Comparison of ENCODE assay signal across 16 cellular contexts in genomic region chr4:14059006-14059405, GRCh38.
"Had no signal": no experiment of that assay in that cellular context is flagged by ENCODE, and none has a peak within 500 bp of the region (broad histone marks: within the 10 kb centered on the region; RNA-seq: fewer than 3 reads in every experiment).

No MANE protein-coding gene starts in this region.

- H3K27me3 ChIP-seq: cardiac muscle cell, neural progenitor cell, pancreas, tibial nerve, uterus had no signal

- H3K4me1 ChIP-seq: neural progenitor cell, pancreas, tibial nerve, uterus had no signal

- H3K4me3 ChIP-seq: cardiac muscle cell, neural progenitor cell, pancreas, tibial nerve, uterus had no signal

- H3K36me3 ChIP-seq: cardiac muscle cell, neural progenitor cell, pancreas, tibial nerve, uterus had no signal

- DNase-seq: activated CD4-positive, alpha-beta T cell treated with anti-CD3 and anti-CD28 coated beads, Interleukin-2, amount 10 ng/mL, durations not matched to agents 24 days and 14 days; activated CD4-positive, CD25-positive, alpha-beta regulatory T cell; activated CD8-positive, alpha-beta memory T cell treated with anti-CD3 and anti-CD28 coated beads, Interleukin-2, amount 50 U/mL, for 48 hours; activated CD8-positive, alpha-beta T cell treated with anti-CD3 and anti-CD28 coated beads, Interleukin-2, amount 10 ng/mL, durations not matched to agents 7 days and 5 days; activated gamma-delta T cell; activated T-cell treated with anti-CD3 and anti-CD28 coated beads, Interleukin-2, amount 50 U/mL, for 72 hours; head of caudate nucleus; islet precursor cell; naive B cell; pancreas; stimulated activated CD4-positive, alpha-beta T cell treated with anti-CD3 and anti-CD28 coated beads, Interleukin-2, amount 100 ng/mL, for 48 hours; stimulated activated naive B cell treated with anti-CD40 and anti-IgM and Interleukin-4, amounts not matched to agents 10 μg/mL and 1 μg/mL and 100 μg/mL, for 72 hours; uterus had no signal

- H3K9ac ChIP-seq: neural progenitor cell had no signal

- H3K9me3 ChIP-seq: pancreas, tibial nerve, uterus had no signal
